ENCODE assay signal across 25 cellular contexts in genomic region chr17:44940768-44941167, GRCh38. TPM values are rescaled to one million over a fixed set of nuclear protein-coding genes. Genes with fewer than 3 reads are reported as not detected.
A peak's percentile ranks its signal among the peaks of the same experiment; 100 is the strongest.
DNase-seq lines count a peak whose midpoint lies in the region; TF ChIP-seq lines count a peak whose summit lies in the region.
"Had no signal": no experiment of that assay in that cellular context is flagged by ENCODE, and none has a peak within 500 bp of the region (broad histone marks: within the 10 kb centered on the region; RNA-seq: fewer than 3 reads in every experiment).

No MANE protein-coding gene starts in this region.

- WGBS in GM23248 (ENCODE audit: low coverage in 1 of 2, low lambda C conversion rate in 2 of 2, missing lambda C conversion rate in 2 of 2), 2 experiments = 88 to 93% methylated on average over 1 of the region's 1 CpG
- WGBS in ovary, 3 donors = 38 to 46% (median 40%) methylated on average over 1 of the region's 1 CpG

- H3K9ac ChIP-seq in GM23248 (no peak overlapping the region), Loucy (ENCODE audit: low read depth, low read length, poor library complexity, severe bottlenecking) (peak overlapping the region; percentile 34)

- TF ChIP-seq CTCF in Loucy (conservative IDR thresholded peaks at IDR 0.05; ENCODE audit: low read length) (no peak), astrocyte of the cerebellum (IDR thresholded peaks at IDR 0.05; ENCODE audit: low read depth, low read length, missing control alignments) (no peak), osteoblast (IDR thresholded peaks at IDR 0.05; ENCODE audit: extremely low read depth, low read depth, low read length) (no peak), ovary (IDR thresholded peaks at IDR 0.05) (no peak)

- TF ChIP-seq POLR2A in ovary (IDR thresholded peaks at IDR 0.05) (no peak), erythroblast (IDR thresholded peaks at IDR 0.05; ENCODE audit: low read length) (no peak)

- H4K20me1 ChIP-seq in GM23248 (ENCODE audit: insufficient read depth) (no peaks in the 10 kb centered on the region), Loucy (ENCODE audit: insufficient read depth, low read length, poor library complexity, severe bottlenecking) (peaks cover 42% of the 10 kb centered on the region), osteoblast (ENCODE audit: insufficient read depth, low read length) (no peaks in the 10 kb centered on the region)

- H3K4me2 ChIP-seq in GM23248 (ENCODE audit: unreplicated experiment) = peak overlapping the region; percentile 44
- peak overlapping the region; percentile 86 for H3K4me2 ChIP-seq in Loucy (ENCODE audit: low read depth, low read length, poor library complexity, severe bottlenecking)
- peak overlapping the region; percentile 55 for H3K4me2 ChIP-seq in osteoblast (ENCODE audit: insufficient read depth, low read length)

- peaks cover 13% of the 10 kb centered on the region for H3K4me1 ChIP-seq in GM23248 (ENCODE audit: insufficient read depth)
- H3K4me1 ChIP-seq in Loucy (ENCODE audit: insufficient read depth, low read length, poor library complexity, severe bottlenecking) = peaks cover 55% of the 10 kb centered on the region
- H3K4me1 ChIP-seq in osteoblast (ENCODE audit: insufficient read depth, low read length) = peaks cover 19% of the 10 kb centered on the region
- no peaks in the 10 kb centered on the region for H3K4me1 ChIP-seq in ovary (ENCODE audit: insufficient read depth)
- H3K4me1 ChIP-seq: psoas muscle, upper lobe of left lung had no signal

- intact Hi-C loops in ovary (cut with DNase I) = no loop called here

- peaks cover 12% of the 10 kb centered on the region for H3F3A ChIP-seq in GM23248 (ENCODE audit: insufficient read depth)
- no peaks in the 10 kb centered on the region for H3F3A ChIP-seq in Loucy (ENCODE audit: low read depth)

- H3K36me3 ChIP-seq in GM23248 (ENCODE audit: low read depth) (peaks cover 9% of the 10 kb centered on the region; the same call in 1 of the 2 replicates), Loucy (ENCODE audit: insufficient read depth, low read length) (peaks cover 16% of the 10 kb centered on the region; the same call in 1 of the 2 replicates), osteoblast (ENCODE audit: insufficient read depth, low read length) (peaks cover 9% of the 10 kb centered on the region), ovary (no peaks in the 10 kb centered on the region)
- H3K36me3 ChIP-seq: heart left ventricle, upper lobe of left lung had no signal

- H3K9me2 ChIP-seq in GM23248 (ENCODE audit: insufficient read depth) (no peaks in the 10 kb centered on the region), Loucy (replicated peaks; ENCODE audit: low read depth, low read length) (no peaks in the 10 kb centered on the region)

- H3K27me3 ChIP-seq in GM23248 (replicated peaks; ENCODE audit: insufficient read depth) (no peaks in the 10 kb centered on the region), Loucy (ENCODE audit: insufficient read depth, low read length, poor library complexity, severe bottlenecking) (no peaks in the 10 kb centered on the region), osteoblast (ENCODE audit: insufficient read depth, low read length) (no peaks in the 10 kb centered on the region), ovary (no peaks in the 10 kb centered on the region)
- H3K27me3 ChIP-seq: heart left ventricle, SJCRH30, upper lobe of left lung had no signal

- in situ Hi-C loops in GM23248 (cut with MboI) (no loop called here), astrocyte of the cerebellum (cut with HindIII; ENCODE audit: low sequenced_read_pairs) (no loop called here)

- H3K9me3 ChIP-seq in GM23248 (ENCODE audit: low read depth) (no peaks in the 10 kb centered on the region), Loucy (ENCODE audit: insufficient read depth, low read depth, low read length) (no peaks in the 10 kb centered on the region), osteoblast (ENCODE audit: low read depth, low read length) (no peaks in the 10 kb centered on the region), ovary (no peaks in the 10 kb centered on the region)
- H3K9me3 ChIP-seq: psoas muscle, SJCRH30 had no signal

- DNase-seq in GM23248 (no peak), astrocyte of the cerebellum (ENCODE audit: low read depth) (no peak), osteoblast (ENCODE audit: insufficient read length, low spot score, missing footprints) (no peak), ovary (no peak), erythroblast (lab: John Stamatoyannopoulos, UW) (no peak), NCI-H2171 treated with DMSO at 0.1 percent for 48 hours (lab: John Stamatoyannopoulos, UW) (no peak)
- DNase-seq in activated T-cell treated with anti-CD3 and anti-CD28 coated beads, Interleukin-2, amount 50 U/mL, for 48 hours = no peak
- DNase-seq: activated CD4-positive, alpha-beta T cell treated with anti-CD3 and anti-CD28 coated beads for 48 hours; activated naive CD4-positive, alpha-beta T cell treated with anti-CD3 and anti-CD28 coated beads, Interleukin-2, amount 10 ng/mL, durations not matched to agents 7 days and 5 days; activated T-cell treated with anti-CD3 and anti-CD28 coated beads, Interleukin-2, amount 50 U/mL, for 72 hours; AML-193; amygdala; heart left ventricle; NCI-H1105; NCI-H2081; psoas muscle; SJCRH30; small intestine; stimulated activated CD4-positive, alpha-beta T cell treated with anti-CD3 and anti-CD28 coated beads, Interleukin-1b, Interleukin-23, amount 100 ng/mL, for 48 hours; upper lobe of left lung had no signal

- H2AFZ ChIP-seq in GM23248 (no peak overlapping the region), Loucy (ENCODE audit: low read length) (no peak overlapping the region), osteoblast (ENCODE audit: low read length) (peak overlapping the region; percentile 12)

- no peak for TF ChIP-seq EP300 in ovary (IDR thresholded peaks at IDR 0.05)

- H3K4me3 ChIP-seq in GM23248 = no peak overlapping the region
- peak overlapping the region; percentile 67 for H3K4me3 ChIP-seq in Loucy (ENCODE audit: low read length, poor library complexity, severe bottlenecking)
- H3K4me3 ChIP-seq in astrocyte of the cerebellum (ENCODE audit: low read depth, low read length) = peak overlapping the region; percentile 7
- H3K4me3 ChIP-seq in osteoblast (ENCODE audit: insufficient read depth, low read length) = no peak overlapping the region
- H3K4me3 ChIP-seq in ovary = no peak overlapping the region
- H3K4me3 ChIP-seq: heart left ventricle, lung, psoas muscle, SJCRH30, upper lobe of left lung had no signal

- no peak overlapping the region; the same call in 1 of the 2 replicates for H3K27ac ChIP-seq in GM23248
- peak overlapping the region; percentile 3 for H3K27ac ChIP-seq in osteoblast (ENCODE audit: low read depth, low read length)
- H3K27ac ChIP-seq in ovary = no peak overlapping the region
- H3K27ac ChIP-seq: psoas muscle, SJCRH30, upper lobe of left lung had no signal

- H3K79me2 ChIP-seq in GM23248 (ENCODE audit: insufficient read depth) = peaks cover 90% of the 10 kb centered on the region
- H3K79me2 ChIP-seq in Loucy (ENCODE audit: insufficient read depth, low read length) = peaks cover 97% of the 10 kb centered on the region
- peaks cover 93% of the 10 kb centered on the region for H3K79me2 ChIP-seq in osteoblast (ENCODE audit: insufficient read depth, low read length)

RNA-seq across cellular contexts. Expression of gene KIF18B, which starts 6.8 kb away (rescaled TPM):
- total RNA-seq in GM23248 (2014; rRNA removed; shearing (Covaris generic)) = 1.4 and 2.1 TPM in 2 replicates
- polyA plus RNA-seq in GM23248 (2016; fragmentation: Nextera tagmentation; extraction: Ambion mirVana) (4.5 and 4.6 TPM in 2 replicates), ovary (under 1 TPM; 0.13 to 0.19 TPM)
- total RNA-seq in osteoblast (0.72 and 1.2 TPM in 2 replicates), ovary (under 1 TPM in 4 of 7 donors, not detected in 3; 0.10 to 0.79 (median 0.20) TPM)

RNA-seq across cellular contexts. Expression of gene GFAP, which starts 25.5 kb away (rescaled TPM):
- total RNA-seq in GM23248 (2014; rRNA removed; shearing (Covaris generic)) = 1.1 TPM in 1 of 2 replicates, not detected in the other
- polyA plus RNA-seq in GM23248 (2016; fragmentation: Nextera tagmentation; extraction: Ambion mirVana) = 0.49 and 0.52 TPM in 2 replicates
- total RNA-seq in osteoblast = under 0.01 TPM in 2 replicates
- total RNA-seq in ovary = 1 to 10 TPM in 2 of 7 donors, under 1 TPM in 4, not detected in 1; 0.08 to 1.8 (median 0.49) TPM
- under 1 TPM; 0.27 to 0.97 TPM for polyA plus RNA-seq in ovary
- total RNA-seq: activated T-cell treated with anti-CD3 and anti-CD28 coated beads, Interleukin-2, amount 50 U/mL, for 72 hours; dermis microvascular lymphatic vessel endothelial cell; upper lobe of left lung had no signal
- polyA plus RNA-seq: neural cell had no signal

RNA-seq across cellular contexts. Expression of gene C1QL1, which starts 27.3 kb away (rescaled TPM):
- total RNA-seq in GM23248 (2014; rRNA removed; shearing (Covaris generic)) = 0.86 TPM in 1 of 2 replicates, not detected in the other
- polyA plus RNA-seq in GM23248 (2016; fragmentation: Nextera tagmentation; extraction: Ambion mirVana) (0.14 and 0.77 TPM in 2 replicates), ovary (under 1 TPM in 1 of 2 donors, not detected in 1; 0.64 TPM)
- total RNA-seq in osteoblast (under 0.01 TPM in 1 of 2 replicates, not detected in the other), ovary (1 to 10 TPM in 3 of 7 donors, under 1 TPM in 2, not detected in 2; 0.20 to 6.0 (median 1.1) TPM)
- total RNA-seq: psoas muscle, subcutaneous adipose tissue had no signal

RNA-seq across cellular contexts. Expression of gene EFTUD2, which starts 41.5 kb away (rescaled TPM):
- 63.7 and 71.2 TPM in 2 replicates for total RNA-seq in GM23248 (2014; rRNA removed; shearing (Covaris generic))
- polyA plus RNA-seq in GM23248 (2016; fragmentation: Nextera tagmentation; extraction: Ambion mirVana) = 60.1 and 60.4 TPM in 2 replicates
- total RNA-seq in osteoblast = 72.7 and 81.0 TPM in 2 replicates
- total RNA-seq in ovary = 10 to 100 TPM; 28.4 to 78.7 (median 62.5) TPM
- 100 to 1,000 TPM in 1 of 2 donors, 10 to 100 TPM in 1; 22.2 to 111 TPM for polyA plus RNA-seq in ovary

Comparison
In these comparisons a context has a peak if more than half of its experiments do, and no peak if none do; other contexts are left out.
1. H3K4me3 ChIP-seq: peak in Loucy (single experiment) and astrocyte of the cerebellum (single experiment); none in GM23248 (single experiment), osteoblast (single experiment) and ovary (single experiment).
2. Peak in every context shown above with its lines, with median percentiles within 50 percentile points of each other: H3K4me2 ChIP-seq.